19 cellular contexts compared by ENCODE assay signal in the genomic region with DNA sequence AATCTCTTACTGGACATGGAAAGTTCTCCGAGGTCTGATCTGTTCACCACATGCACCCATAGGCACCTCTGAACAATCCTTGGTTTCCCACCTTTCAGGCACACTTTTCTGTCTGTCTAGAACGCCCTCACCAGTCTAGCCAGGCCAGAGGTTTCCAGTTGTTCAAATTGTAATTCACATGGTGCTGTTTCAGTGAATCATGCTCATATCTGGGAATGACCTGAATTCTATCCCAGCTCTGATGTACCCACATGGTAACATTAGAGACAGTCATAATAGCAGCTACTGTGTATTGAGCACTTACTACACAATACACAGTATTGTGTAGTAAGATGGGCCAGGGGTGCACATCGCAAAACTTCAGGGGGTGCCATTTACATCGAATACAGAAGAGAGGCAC.
DNase-seq lines count a peak whose midpoint lies in the region; ATAC-seq and TF ChIP-seq lines count a peak whose summit lies in the region.
"Had no signal": no experiment of that assay in that cellular context is flagged by ENCODE, and none has a peak within 500 bp of the region (broad histone marks: within the 10 kb centered on the region; RNA-seq: fewer than 3 reads in every experiment).

No MANE protein-coding gene starts in this region.

- H3K79me2 ChIP-seq in PC-9 (ENCODE audit: low read depth) = no peaks in the 10 kb centered on the region

- H2AFZ ChIP-seq in PC-9 = no peak overlapping the region
- H2AFZ ChIP-seq in mesenchymal stem cell (ENCODE audit: low read depth, low read length) = no peak overlapping the region

- POLR2A ChIA-PET in AG04450 (lab: Yijun Ruan, JAX) (no interaction called here), PC-9 (lab: Charles Lee; ENCODE audit: unreplicated experiment) (interaction anchor here (0.7 kb wide), 1 partner anchor 155 kb away, joined by 4 read pairs; no protein-coding TSS in a partner anchor)
- POLR2A ChIA-PET in activated CD4-positive, alpha-beta memory T cell treated with anti-CD3 and anti-CD28 coated beads for 36 hours (lab: Charles Lee) = no interaction called here

- no peak overlapping the region for H3K27ac Mint-ChIP-seq in activated CD4-positive, alpha-beta memory T cell treated with anti-CD3 and anti-CD28 coated beads for 36 hours
- H3K27ac Mint-ChIP-seq: activated naive CD4-positive, alpha-beta T cell treated with anti-CD3 and anti-CD28 coated beads for 36 hours had no signal

- H4K20me1 ChIP-seq in PC-9 (ENCODE audit: insufficient read depth) = no peaks in the 10 kb centered on the region

- peak overlapping the region; percentile 12 to 98 for H2BK12ac ChIP-seq in mesenchymal stem cell (ENCODE audit: low read length in 2 of 2)

- H3K9me3 ChIP-seq in AG04450 (ENCODE audit: control insufficient read depth, insufficient read depth, low read length) (no peaks in the 10 kb centered on the region), PC-9 (ENCODE audit: insufficient read depth, low read depth) (no peaks in the 10 kb centered on the region), mesenchymal stem cell (ENCODE audit: control insufficient read depth, low read length) (no peaks in the 10 kb centered on the region)
- H3K9me3 ChIP-seq: SK-N-SH, uterus had no signal

- H3K36me3 ChIP-seq in PC-9 (ENCODE audit: low read depth) (no peaks in the 10 kb centered on the region), mesenchymal stem cell (ENCODE audit: control insufficient read depth in 1 of 2, insufficient read depth in 2 of 2, low read depth in 1 of 2, low read length in 2 of 2) (no peaks in the 10 kb centered on the region)
- H3K36me3 ChIP-seq: uterus had no signal

- no peak overlapping the region for H3K14ac ChIP-seq in mesenchymal stem cell (ENCODE audit: low read length in 2 of 2)

- H4K91ac ChIP-seq in mesenchymal stem cell (ENCODE audit: low read length) = no peak overlapping the region

- ATAC-seq in GM21526 (IDR thresholded peaks at IDR 0.05; ENCODE audit: low FRiP score, unreplicated experiment) = no peak
- ATAC-seq: esophagus mucosa had no signal

- no peak overlapping the region for H3K23ac ChIP-seq in mesenchymal stem cell (ENCODE audit: low read length in 2 of 2)

- H3K4me1 ChIP-seq in PC-9 (replicated peaks; ENCODE audit: insufficient read depth) = peaks cover 30% of the 10 kb centered on the region
- peaks cover 11% of the 10 kb centered on the region for H3K4me1 ChIP-seq in mesenchymal stem cell (ENCODE audit: control insufficient read depth, insufficient read depth, low read depth, low read length)
- H3K4me1 ChIP-seq: uterus had no signal

- H3K9me3 Mint-ChIP-seq in activated CD4-positive, alpha-beta memory T cell treated with anti-CD3 and anti-CD28 coated beads for 36 hours = no peaks in the 10 kb centered on the region
- H3K9me3 Mint-ChIP-seq: activated naive CD4-positive, alpha-beta T cell treated with anti-CD3 and anti-CD28 coated beads for 36 hours had no signal

- DNase-seq in AG04450 (ENCODE audit: low read depth, low spot score) (no peak), PC-9 (no peak), cardiac fibroblast (ENCODE audit: low read depth in 2 of 2) (peak; percentile 47 to 60), mesenchymal stem cell (no peak), LoVo (ENCODE audit: low spot score) (no peak), DMS114 treated with DMSO at 0.1 percent for 48 hours (lab: John Stamatoyannopoulos, UW; ENCODE audit: unreplicated experiment) (no peak)
- no peak for DNase-seq in activated CD4-positive, alpha-beta memory T cell treated with anti-CD3 and anti-CD28 coated beads for 36 hours
- DNase-seq: activated CD4-positive, alpha-beta T cell treated with anti-CD3 and anti-CD28 coated beads for 48 hours; activated naive CD4-positive, alpha-beta T cell treated with anti-CD3 and anti-CD28 coated beads for 36 hours; EL; kidney; MM.1S; NCI-H1694 treated with DMSO at 0.1 percent for 48 hours; NCI-H345; right cardiac atrium; SK-N-SH; uterus had no signal

- H4K8ac ChIP-seq in mesenchymal stem cell (ENCODE audit: low read length) = no peak overlapping the region

- H2AK5ac ChIP-seq in mesenchymal stem cell (ENCODE audit: low read length, severe bottlenecking) = peak overlapping the region; percentile 71

- H2BK120ac ChIP-seq in mesenchymal stem cell (ENCODE audit: low read depth, low read length) = no peak overlapping the region

- no TSS peak for BruUV-seq in PC-9 (replicated peaks; lab: Mats Ljungman, UMichigan)

- intact Hi-C loops in PC-9 (cut with micrococcal nuclease; ENCODE audit: unreplicated experiment) = loop anchor here (1.0 to 5.0 kb wide), 7 partner anchors 113 to 1225 kb away; no protein-coding TSS in a partner anchor
- intact Hi-C loops in activated CD4-positive, alpha-beta memory T cell treated with anti-CD3 and anti-CD28 coated beads for 36 hours (cut with micrococcal nuclease) = loop anchor here (10.0 kb wide), 1 partner anchor 326 kb away; no protein-coding TSS in a partner anchor

- no peak overlapping the region for H2BK15ac ChIP-seq in mesenchymal stem cell (ENCODE audit: low read depth, poor library complexity, severe bottlenecking)

- H3K4me2 ChIP-seq in PC-9 (no peak overlapping the region), mesenchymal stem cell (ENCODE audit: low read length, poor library complexity, severe bottlenecking) (no peak overlapping the region)

- no peaks in the 10 kb centered on the region for H3K9me2 ChIP-seq in PC-9 (ENCODE audit: insufficient read depth)
- H3K9me2 ChIP-seq: SK-N-SH had no signal

- H3K27me3 ChIP-seq in AG04450 (ENCODE audit: control insufficient read depth, insufficient read depth, low read length) (no peaks in the 10 kb centered on the region), PC-9 (ENCODE audit: insufficient read depth, low read depth) (no peaks in the 10 kb centered on the region), mesenchymal stem cell (ENCODE audit: control insufficient read depth in 1 of 2, insufficient read depth in 1 of 2, low read length in 2 of 2) (no peaks in the 10 kb centered on the region)
- H3K27me3 ChIP-seq: uterus had no signal

- peaks cover 2% of the 10 kb centered on the region for H3K79me1 ChIP-seq in mesenchymal stem cell (replicated peaks; ENCODE audit: low read length, poor library complexity, severe bottlenecking)

- peaks cover 6% of the 10 kb centered on the region for H3K27me3 Mint-ChIP-seq in activated CD4-positive, alpha-beta memory T cell treated with anti-CD3 and anti-CD28 coated beads for 36 hours

- H3F3A ChIP-seq in PC-9 (ENCODE audit: insufficient read depth, low read depth) = peaks cover 26% of the 10 kb centered on the region

- H2BK5ac ChIP-seq in mesenchymal stem cell (ENCODE audit: low read depth, low read length, poor library complexity, severe bottlenecking) = no peak overlapping the region

- H3K18ac ChIP-seq in mesenchymal stem cell (ENCODE audit: low read depth in 1 of 2, low read length in 2 of 2) = peak overlapping the region in 1 of 2 experiments; percentile 10

- peak overlapping the region; percentile 21 for H3K27ac ChIP-seq in AG04450 (ENCODE audit: low read depth, low read length)
- H3K27ac ChIP-seq in PC-9 = peak overlapping the region; percentile 89
- H3K27ac ChIP-seq in mesenchymal stem cell (ENCODE audit: low read length, poor library complexity, severe bottlenecking) = peak overlapping the region; percentile 36
- H3K27ac ChIP-seq: uterus had no signal

- H3K4me1 Mint-ChIP-seq in activated CD4-positive, alpha-beta memory T cell treated with anti-CD3 and anti-CD28 coated beads for 36 hours (ENCODE audit: low read depth) = peaks cover 10% of the 10 kb centered on the region

- H3K4me3 Mint-ChIP-seq in activated CD4-positive, alpha-beta memory T cell treated with anti-CD3 and anti-CD28 coated beads for 36 hours = no peak overlapping the region
- H3K4me3 Mint-ChIP-seq: activated naive CD4-positive, alpha-beta T cell treated with anti-CD3 and anti-CD28 coated beads for 36 hours had no signal

- H3K4ac ChIP-seq in mesenchymal stem cell (ENCODE audit: low read depth in 1 of 2, low read length in 2 of 2) = peak overlapping the region in 1 of 2 experiments; percentile 78

- H3K4me3 ChIP-seq in AG04450 (ENCODE audit: low read depth, low read length) (no peak overlapping the region), PC-9 (no peak overlapping the region), cardiac fibroblast (replicated peaks in 1 of 2; ENCODE audit: low read depth in 2 of 2, low read length in 2 of 2) (no peak overlapping the region), mesenchymal stem cell (ENCODE audit: insufficient read depth in 1 of 2, low read depth in 1 of 2, low read length in 2 of 2) (no peak overlapping the region)
- H3K4me3 ChIP-seq: uterus had no signal

- no peak overlapping the region for H3K9ac ChIP-seq in mesenchymal stem cell (ENCODE audit: low read length)

- TF ChIP-seq CTCF in AG04450 (IDR thresholded peaks at IDR 0.05; ENCODE audit: low read depth, low read length) (no peak), PC-9 (conservative IDR thresholded peaks at IDR 0.05) (no peak), cardiac fibroblast (IDR thresholded peaks at IDR 0.05; ENCODE audit: low read depth, low read length) (no peak)

- CTCF ChIA-PET in AG04450 (lab: Charles Lee) (interaction anchor here (1.2 to 4.6 kb wide), 4 partner anchors 20 to 535 kb away, joined by 3 to 33 read pairs (median 7); no protein-coding TSS in a partner anchor), PC-9 (lab: Charles Lee) (interaction anchor here (2.1 kb wide), 1 partner anchor 329 kb away, joined by 16 read pairs; no protein-coding TSS in a partner anchor)
- CTCF ChIA-PET in activated CD4-positive, alpha-beta memory T cell treated with anti-CD3 and anti-CD28 coated beads for 36 hours (lab: Charles Lee) = no interaction called here

- H3K36me3 Mint-ChIP-seq in activated CD4-positive, alpha-beta memory T cell treated with anti-CD3 and anti-CD28 coated beads for 36 hours = no peaks in the 10 kb centered on the region

- WGBS in mesenchymal stem cell = 97% methylated on average over 3 of the region's 4 CpGs

Comparison
In these comparisons a context has a peak if more than half of its experiments do, and no peak if none do; other contexts are left out.
1. DNase-seq: peak in cardiac fibroblast (2 of 2); none in AG04450 (single experiment), PC-9 (0 of 2), mesenchymal stem cell (single experiment), LoVo (single experiment), activated CD4-positive, alpha-beta memory T cell treated with anti-CD3 and anti-CD28 coated beads for 36 hours (single experiment) and DMS114 treated with DMSO at 0.1 percent for 48 hours (single experiment).
2. H3K27ac ChIP-seq: peak in every context shown above with its lines; median percentile 89 in PC-9; 36 in mesenchymal stem cell; 21 in AG04450.